In genomic region chr17:48207776-48208175, GRCh38 we compare ENCODE assay signal across 2 cellular contexts.
TF ChIP-seq lines count a peak whose summit lies in the region.

No MANE protein-coding gene starts in this region.

TF ChIP-seq in HCT116, 20 proteins besides CTCF, POLR2A, EP300 and RAD21 (continued from another document):
- TF ChIP-seq, protein P1, sequence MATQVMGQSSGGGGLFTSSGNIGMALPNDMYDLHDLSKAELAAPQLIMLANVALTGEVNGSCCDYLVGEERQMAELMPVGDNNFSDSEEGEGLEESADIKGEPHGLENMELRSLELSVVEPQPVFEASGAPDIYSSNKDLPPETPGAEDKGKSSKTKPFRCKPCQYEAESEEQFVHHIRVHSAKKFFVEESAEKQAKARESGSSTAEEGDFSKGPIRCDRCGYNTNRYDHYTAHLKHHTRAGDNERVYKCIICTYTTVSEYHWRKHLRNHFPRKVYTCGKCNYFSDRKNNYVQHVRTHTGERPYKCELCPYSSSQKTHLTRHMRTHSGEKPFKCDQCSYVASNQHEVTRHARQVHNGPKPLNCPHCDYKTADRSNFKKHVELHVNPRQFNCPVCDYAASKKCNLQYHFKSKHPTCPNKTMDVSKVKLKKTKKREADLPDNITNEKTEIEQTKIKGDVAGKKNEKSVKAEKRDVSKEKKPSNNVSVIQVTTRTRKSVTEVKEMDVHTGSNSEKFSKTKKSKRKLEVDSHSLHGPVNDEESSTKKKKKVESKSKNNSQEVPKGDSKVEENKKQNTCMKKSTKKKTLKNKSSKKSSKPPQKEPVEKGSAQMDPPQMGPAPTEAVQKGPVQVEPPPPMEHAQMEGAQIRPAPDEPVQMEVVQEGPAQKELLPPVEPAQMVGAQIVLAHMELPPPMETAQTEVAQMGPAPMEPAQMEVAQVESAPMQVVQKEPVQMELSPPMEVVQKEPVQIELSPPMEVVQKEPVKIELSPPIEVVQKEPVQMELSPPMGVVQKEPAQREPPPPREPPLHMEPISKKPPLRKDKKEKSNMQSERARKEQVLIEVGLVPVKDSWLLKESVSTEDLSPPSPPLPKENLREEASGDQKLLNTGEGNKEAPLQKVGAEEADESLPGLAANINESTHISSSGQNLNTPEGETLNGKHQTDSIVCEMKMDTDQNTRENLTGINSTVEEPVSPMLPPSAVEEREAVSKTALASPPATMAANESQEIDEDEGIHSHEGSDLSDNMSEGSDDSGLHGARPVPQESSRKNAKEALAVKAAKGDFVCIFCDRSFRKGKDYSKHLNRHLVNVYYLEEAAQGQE (IDR thresholded peaks at IDR 0.05; ENCODE audit: low read depth): no peak
- TF ChIP-seq ZNF274 (IDR thresholded peaks at IDR 0.05; ENCODE audit: low read depth, low read length): no peak
- no peak for TF ChIP-seq YY1 (IDR thresholded peaks at IDR 0.05; ENCODE audit: extremely low read depth, insufficient replicate concordance, low read depth, low read length)

TF ChIP-seq in HEK293, 187 proteins besides CTCF, POLR2A, EP300 and RAD21 (continued from another document):
- TF ChIP-seq ZNF843 (tag by site-specific recombination; IDR thresholded peaks at IDR 0.05): no peak
- no peak for TF ChIP-seq ZNF202 (tag by site-specific recombination; IDR thresholded peaks at IDR 0.05; ENCODE audit: borderline replicate concordance)
- TF ChIP-seq ZNF416 (tag by site-specific recombination; IDR thresholded peaks at IDR 0.05): no peak
- no peak for TF ChIP-seq GLIS2 (tag by site-specific recombination; IDR thresholded peaks at IDR 0.05)
- no peak for TF ChIP-seq ZNF623 (tag by site-specific recombination; IDR thresholded peaks at IDR 0.05)
- no peak for TF ChIP-seq ZBTB48 (tag by site-specific recombination; IDR thresholded peaks at IDR 0.05)
- no peak for TF ChIP-seq ZNF600 (tag by site-specific recombination; IDR thresholded peaks at IDR 0.05)
- no peak for TF ChIP-seq ZNF391 (tag by site-specific recombination; IDR thresholded peaks at IDR 0.05; ENCODE audit: borderline replicate concordance, low read depth)
- TF ChIP-seq, protein P2, sequence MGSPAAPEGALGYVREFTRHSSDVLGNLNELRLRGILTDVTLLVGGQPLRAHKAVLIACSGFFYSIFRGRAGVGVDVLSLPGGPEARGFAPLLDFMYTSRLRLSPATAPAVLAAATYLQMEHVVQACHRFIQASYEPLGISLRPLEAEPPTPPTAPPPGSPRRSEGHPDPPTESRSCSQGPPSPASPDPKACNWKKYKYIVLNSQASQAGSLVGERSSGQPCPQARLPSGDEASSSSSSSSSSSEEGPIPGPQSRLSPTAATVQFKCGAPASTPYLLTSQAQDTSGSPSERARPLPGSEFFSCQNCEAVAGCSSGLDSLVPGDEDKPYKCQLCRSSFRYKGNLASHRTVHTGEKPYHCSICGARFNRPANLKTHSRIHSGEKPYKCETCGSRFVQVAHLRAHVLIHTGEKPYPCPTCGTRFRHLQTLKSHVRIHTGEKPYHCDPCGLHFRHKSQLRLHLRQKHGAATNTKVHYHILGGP (tag by site-specific recombination; IDR thresholded peaks at IDR 0.05): peak; percentile 76; the same call in 1 of the 2 replicates
- TF ChIP-seq, protein P3, sequence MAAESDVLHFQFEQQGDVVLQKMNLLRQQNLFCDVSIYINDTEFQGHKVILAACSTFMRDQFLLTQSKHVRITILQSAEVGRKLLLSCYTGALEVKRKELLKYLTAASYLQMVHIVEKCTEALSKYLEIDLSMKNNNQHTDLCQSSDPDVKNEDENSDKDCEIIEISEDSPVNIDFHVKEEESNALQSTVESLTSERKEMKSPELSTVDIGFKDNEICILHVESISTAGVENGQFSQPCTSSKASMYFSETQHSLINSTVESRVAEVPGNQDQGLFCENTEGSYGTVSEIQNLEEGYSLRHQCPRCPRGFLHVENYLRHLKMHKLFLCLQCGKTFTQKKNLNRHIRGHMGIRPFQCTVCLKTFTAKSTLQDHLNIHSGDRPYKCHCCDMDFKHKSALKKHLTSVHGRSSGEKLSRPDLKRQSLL (tag by site-specific recombination; IDR thresholded peaks at IDR 0.05): no peak
- TF ChIP-seq ZFP41 (tag by site-specific recombination; IDR thresholded peaks at IDR 0.05; ENCODE audit: borderline replicate concordance): no peak
- no peak for TF ChIP-seq TRIM28 (IDR thresholded peaks at IDR 0.05; ENCODE audit: borderline replicate concordance, low read length)
- TF ChIP-seq SCRT1 (tag by site-specific recombination; IDR thresholded peaks at IDR 0.05; ENCODE audit: borderline replicate concordance): peak; percentile 39; the same call in 1 of the 2 replicates
- no peak for TF ChIP-seq GLI2 (tag by site-specific recombination; IDR thresholded peaks at IDR 0.05; ENCODE audit: borderline replicate concordance, low read depth)
- TF ChIP-seq, protein P4, sequence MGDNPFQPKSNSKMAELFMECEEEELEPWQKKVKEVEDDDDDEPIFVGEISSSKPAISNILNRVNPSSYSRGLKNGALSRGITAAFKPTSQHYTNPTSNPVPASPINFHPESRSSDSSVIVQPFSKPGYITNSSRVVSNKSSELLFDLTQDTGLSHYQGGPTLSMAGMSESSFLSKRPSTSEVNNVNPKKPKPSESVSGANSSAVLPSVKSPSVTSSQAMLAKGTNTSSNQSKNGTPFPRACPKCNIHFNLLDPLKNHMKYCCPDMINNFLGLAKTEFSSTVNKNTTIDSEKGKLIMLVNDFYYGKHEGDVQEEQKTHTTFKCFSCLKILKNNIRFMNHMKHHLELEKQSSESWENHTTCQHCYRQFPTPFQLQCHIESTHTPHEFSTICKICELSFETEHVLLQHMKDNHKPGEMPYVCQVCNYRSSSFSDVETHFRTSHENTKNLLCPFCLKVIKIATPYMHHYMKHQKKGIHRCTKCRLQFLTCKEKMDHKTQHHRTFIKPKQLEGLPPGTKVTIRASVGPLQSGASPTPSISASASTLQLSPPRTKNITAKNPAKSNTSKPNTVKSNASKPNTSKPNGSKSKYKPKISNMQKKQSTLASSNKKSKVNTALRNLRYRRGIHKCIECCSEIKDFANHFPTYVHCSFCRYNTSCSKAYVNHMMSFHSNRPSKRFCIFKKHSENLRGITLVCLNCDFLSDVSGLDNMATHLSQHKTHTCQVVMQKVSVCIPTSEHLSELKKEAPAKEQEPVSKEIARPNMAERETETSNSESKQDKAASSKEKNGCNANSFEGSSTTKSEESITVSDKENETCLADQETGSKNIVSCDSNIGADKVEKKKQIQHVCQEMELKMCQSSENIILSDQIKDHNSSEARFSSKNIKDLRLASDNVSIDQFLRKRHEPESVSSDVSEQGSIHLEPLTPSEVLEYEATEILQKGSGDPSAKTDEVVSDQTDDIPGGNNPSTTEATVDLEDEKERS (tag by site-specific recombination; IDR thresholded peaks at IDR 0.05): no peak
- TF ChIP-seq ZNF629 (tag by site-specific recombination; IDR thresholded peaks at IDR 0.05): no peak
